Comparison of ENCODE assay signal across 28 cellular contexts in the genomic region with DNA sequence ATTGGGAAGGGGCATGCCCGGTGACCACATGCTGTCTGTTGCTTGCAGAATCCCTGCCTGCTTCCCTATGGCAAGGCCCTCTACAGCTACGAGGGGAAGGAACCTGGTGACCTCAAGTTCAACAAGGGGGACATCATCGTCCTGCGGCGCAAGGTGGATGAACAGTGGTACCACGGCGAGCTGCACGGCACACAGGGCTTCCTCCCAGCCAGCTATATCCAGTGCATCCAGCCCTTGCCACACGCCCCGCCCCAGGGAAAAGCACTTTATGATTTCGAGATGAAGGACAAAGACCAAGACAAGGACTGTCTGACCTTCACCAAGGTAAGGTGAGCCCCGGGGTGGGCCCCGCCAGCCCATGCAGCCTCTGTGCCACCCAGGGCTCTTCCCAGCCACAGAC.
A peak's percentile ranks its signal among the peaks of the same experiment; 100 is the strongest.
DNase-seq lines count a peak whose midpoint lies in the region; ATAC-seq, FAIRE-seq and TF ChIP-seq lines count a peak whose summit lies in the region.
"Had no signal": no experiment of that assay in that cellular context is flagged by ENCODE, and none has a peak within 500 bp of the region (broad histone marks: within the 10 kb centered on the region; RNA-seq: fewer than 3 reads in every experiment).

No MANE protein-coding gene starts in this region.

- ATAC-seq in CD4-positive, CD25-positive, alpha-beta regulatory T cell (ENCODE audit: low read depth in 2 of 2): no peak
- ATAC-seq in HG02973 (IDR thresholded peaks at IDR 0.05; ENCODE audit: unreplicated experiment): no peak
- no peak for ATAC-seq in activated naive CD8-positive, alpha-beta T cell treated with anti-CD3 and anti-CD28 coated beads, Interleukin-2, amount 50 U/mL, for 24 hours
- ATAC-seq: A549, GM23338, K562, Right ventricle myocardium inferior, SK-N-SH treated with all-trans-retinoic acid at 6 μM for 48 hours had no signal

- no peak for DNase-seq in CD4-positive, CD25-positive, alpha-beta regulatory T cell
- peak; percentile 11 for DNase-seq in GM13976 (ENCODE audit: low spot score)
- DNase-seq in bronchial epithelial cell (ENCODE audit: low read depth): no peak
- peak; percentile 64 for DNase-seq in osteocyte (ENCODE audit: extremely low spot score, unreplicated experiment)
- DNase-seq in OCI-M2 (lab: John Stamatoyannopoulos, UW; ENCODE audit: unreplicated experiment): no peak
- DNase-seq in activated naive CD8-positive, alpha-beta T cell treated with anti-CD3 and anti-CD28 coated beads, Interleukin-2, amount 50 U/mL, for 24 hours: no peak
- DNase-seq: AML-193, HFFc6, Kasumi-1, MV-4-11, NCI-H1105, NCI-H146, NCI-H1930, NCI-H2107, NCI-H524, NCI-H748 treated with DMSO at 0.1 percent for 48 hours, PC-9, SJCRH30 had no signal

- peaks cover 10 to 68% (median 43%) of the 10 kb centered on the region in 4 donors for H3K4me1 Mint-ChIP-seq in CD4-positive, CD25-positive, alpha-beta regulatory T cell
- peaks cover 75% of the 10 kb centered on the region for H3K4me1 Mint-ChIP-seq in osteocyte (ENCODE audit: unreplicated experiment)
- H3K4me1 Mint-ChIP-seq in activated naive CD8-positive, alpha-beta T cell treated with anti-CD3 and anti-CD28 coated beads, Interleukin-2, amount 50 U/mL, for 24 hours: peaks cover 35% of the 10 kb centered on the region

- H3K9me3 ChIP-seq in CD4-positive, CD25-positive, alpha-beta regulatory T cell (ENCODE audit: control insufficient read depth in 2 of 2, low read length in 2 of 2): no peaks in the 10 kb centered on the region
- H3K9me3 ChIP-seq: A549, HAP-1, SJCRH30 had no signal

- no peaks in the 10 kb centered on the region for H3K36me3 ChIP-seq in CD4-positive, CD25-positive, alpha-beta regulatory T cell (ENCODE audit: control insufficient read depth, insufficient read depth, low read length)
- no peaks in the 10 kb centered on the region for H3K36me3 ChIP-seq in bronchial epithelial cell (ENCODE audit: control insufficient read depth, insufficient read depth, low read length)
- H3K36me3 ChIP-seq: HAP-1, SJCRH30 had no signal

- H3K36me3 Mint-ChIP-seq in CD4-positive, CD25-positive, alpha-beta regulatory T cell: peaks cover 3% of the 10 kb centered on the region
- peaks cover 5% of the 10 kb centered on the region for H3K36me3 Mint-ChIP-seq in osteocyte (ENCODE audit: unreplicated experiment)
- H3K36me3 Mint-ChIP-seq in activated naive CD8-positive, alpha-beta T cell treated with anti-CD3 and anti-CD28 coated beads, Interleukin-2, amount 50 U/mL, for 24 hours (ENCODE audit: low read depth): no peaks in the 10 kb centered on the region

- TF ChIP-seq CTCF in GM13976 (IDR thresholded peaks at IDR 0.05; ENCODE audit: borderline replicate concordance, control extremely low read depth, extremely low read depth, insufficient read depth, missing control alignments): no peak
- no peak for TF ChIP-seq CTCF in bronchial epithelial cell (IDR thresholded peaks at IDR 0.05; ENCODE audit: insufficient read depth, low read length, severe bottlenecking)
- no peak for TF ChIP-seq CTCF in osteocyte (IDR thresholded peaks at IDR 0.05)

- H3K9me3 Mint-ChIP-seq in CD4-positive, CD25-positive, alpha-beta regulatory T cell: no peaks in the 10 kb centered on the region
- H3K9me3 Mint-ChIP-seq in osteocyte (ENCODE audit: unreplicated experiment): no peaks in the 10 kb centered on the region
- H3K9me3 Mint-ChIP-seq in activated naive CD8-positive, alpha-beta T cell treated with anti-CD3 and anti-CD28 coated beads, Interleukin-2, amount 50 U/mL, for 24 hours: no peaks in the 10 kb centered on the region
- H3K9me3 Mint-ChIP-seq: GM23338, HFFc6 had no signal

- no peak overlapping the region for H3K4me3 ChIP-seq in CD4-positive, CD25-positive, alpha-beta regulatory T cell (ENCODE audit: low read depth, low read length)
- no peak overlapping the region for H3K4me3 ChIP-seq in bronchial epithelial cell (ENCODE audit: low read depth, low read length)
- H3K4me3 ChIP-seq: A549, GM23338, HAP-1, K562, PC-9, SJCRH30 had no signal

- in situ Hi-C loops in GM13976 (cut with MboI; ENCODE audit: low sequenced_read_pairs, unreplicated experiment): no loop called here

- H3K27me3 ChIP-seq in CD4-positive, CD25-positive, alpha-beta regulatory T cell (ENCODE audit: control insufficient read depth, insufficient read depth, low read length): no peaks in the 10 kb centered on the region
- H3K27me3 ChIP-seq in bronchial epithelial cell (ENCODE audit: control insufficient read depth, insufficient read depth, low read length): peaks cover 5% of the 10 kb centered on the region
- H3K27me3 ChIP-seq: SJCRH30 had no signal

- peak overlapping the region; percentile 78 for H3K27ac ChIP-seq in CD4-positive, CD25-positive, alpha-beta regulatory T cell (ENCODE audit: insufficient read depth, low read length, poor library complexity, severe bottlenecking)
- H3K27ac ChIP-seq: A549, C4-2B, HL-60, PC-9, SJCRH30 had no signal

- H3K4me3 Mint-ChIP-seq in CD4-positive, CD25-positive, alpha-beta regulatory T cell: peak overlapping the region in 1 of 4 donors; percentile 13
- no peak overlapping the region for H3K4me3 Mint-ChIP-seq in osteocyte (ENCODE audit: unreplicated experiment)
- no peak overlapping the region for H3K4me3 Mint-ChIP-seq in activated naive CD8-positive, alpha-beta T cell treated with anti-CD3 and anti-CD28 coated beads, Interleukin-2, amount 50 U/mL, for 24 hours
- H3K4me3 Mint-ChIP-seq: GM23338, HFFc6 had no signal

- H3K27ac Mint-ChIP-seq in CD4-positive, CD25-positive, alpha-beta regulatory T cell: peak overlapping the region; percentile 91 to 99 (median 92)
- H3K27ac Mint-ChIP-seq in osteocyte (ENCODE audit: unreplicated experiment): peak overlapping the region; percentile 10
- no peak overlapping the region for H3K27ac Mint-ChIP-seq in activated naive CD8-positive, alpha-beta T cell treated with anti-CD3 and anti-CD28 coated beads, Interleukin-2, amount 50 U/mL, for 24 hours
- H3K27ac Mint-ChIP-seq: GM23338, HFFc6 had no signal

- FAIRE-seq in bronchial epithelial cell (lab: Jason Lieb, UNC): peak; percentile 47
- FAIRE-seq: A549, D721Med, K562 had no signal

- H3K4me1 ChIP-seq in CD4-positive, CD25-positive, alpha-beta regulatory T cell (ENCODE audit: control insufficient read depth, insufficient read depth, low read length, poor library complexity, severe bottlenecking): peaks cover 51% of the 10 kb centered on the region
- H3K4me1 ChIP-seq: A549, HAP-1 had no signal

- H3K27me3 Mint-ChIP-seq in CD4-positive, CD25-positive, alpha-beta regulatory T cell: no peaks in the 10 kb centered on the region
- no peaks in the 10 kb centered on the region for H3K27me3 Mint-ChIP-seq in osteocyte (ENCODE audit: unreplicated experiment)
- H3K27me3 Mint-ChIP-seq in activated naive CD8-positive, alpha-beta T cell treated with anti-CD3 and anti-CD28 coated beads, Interleukin-2, amount 50 U/mL, for 24 hours: no peaks in the 10 kb centered on the region

Comparison
In these comparisons a context has a peak if more than half of its experiments do, and no peak if none do; other contexts are left out.
1. DNase-seq: peak in GM13976 (single experiment) and osteocyte (single experiment); none in CD4-positive, CD25-positive, alpha-beta regulatory T cell (0 of 3), bronchial epithelial cell (single experiment), OCI-M2 (single experiment) and activated naive CD8-positive, alpha-beta T cell treated with anti-CD3 and anti-CD28 coated beads, Interleukin-2, amount 50 U/mL, for 24 hours (single experiment).